29 cellular contexts compared by ENCODE assay signal in genomic region chr20:59382326-59382725, GRCh38.
"Had no signal": no experiment of that assay in that cellular context is flagged by ENCODE, and none has a peak within 500 bp of the region (broad histone marks: within the 10 kb centered on the region; RNA-seq: fewer than 3 reads in every experiment).

No MANE protein-coding gene starts in this region.

- DNase-seq: activated B cell treated with CpG ODN at 0.5 μM for 24 hours; activated CD4-positive, alpha-beta T cell treated with anti-CD3 and anti-CD28 coated beads for 48 hours; activated CD4-positive, alpha-beta T cell treated with anti-CD3 and anti-CD28 coated beads, Interleukin-2, amount 50 U/mL, for 1 hour; activated CD4-positive, alpha-beta T cell treated with anti-CD3 and anti-CD28 coated beads, Interleukin-2, amount 50 U/mL, for 48 hours; activated CD8-positive, alpha-beta memory T cell treated with anti-CD3 and anti-CD28 coated beads for 24 hours; activated CD8-positive, alpha-beta T cell treated with anti-CD3 and anti-CD28 coated beads for 36 hours; activated effector memory CD4-positive, alpha-beta T cell treated with Interleukin-2 at 50 U/mL for 16 hours; activated gamma-delta T cell treated with Interleukin-2 at 50 U/mL for 16 hours; activated naive CD4-positive, alpha-beta T cell treated with anti-CD3 and anti-CD28 coated beads, Interleukin-2, amount 50 U/mL, for 16 hours; activated naive CD4-positive, alpha-beta T cell treated with Interleukin-2 at 50 U/mL for 16 hours; activated T-cell treated with anti-CD3 and anti-CD28 coated beads, Interleukin-2, amount 50 U/mL, for 4 hours; amniotic stem cell; anterior cingulate cortex; brain microvascular endothelial cell; dorsolateral prefrontal cortex; effector memory CD4-positive, alpha-beta T cell; endodermal cell; foreskin fibroblast; head of caudate nucleus; T1000; WERI-Rb-1 had no signal

- H3K36me3 ChIP-seq: brain microvascular endothelial cell, WERI-Rb-1 had no signal

- H3K36me3 Mint-ChIP-seq: activated naive CD8-positive, alpha-beta T cell had no signal

- ATAC-seq: activated CD4-positive, CD25-positive, alpha-beta regulatory T cell treated with anti-CD3 and anti-CD28 coated beads, Interleukin-2, amount 50 U/mL, for 24 hours; activated CD8-positive, alpha-beta T cell treated with anti-CD3 and anti-CD28 coated beads for 36 hours; activated T-cell treated with anti-CD3 and anti-CD28 coated beads, Interleukin-2, amount 50 U/mL, for 4 hours; activated T-helper 17 cell treated with anti-CD3 and anti-CD28 coated beads, Interleukin-2, amount 50 U/mL, for 72 hours; esophagus mucosa had no signal

- H3K4me1 Mint-ChIP-seq: activated T-helper 17 cell treated with anti-CD3 and anti-CD28 coated beads, Interleukin-2, amount 50 U/mL, for 72 hours had no signal

- H3K9me3 Mint-ChIP-seq: activated B cell treated with CpG ODN at 0.5 μM for 24 hours; activated CD8-positive, alpha-beta T cell treated with anti-CD3 and anti-CD28 coated beads for 36 hours; activated T-cell treated with anti-CD3 and anti-CD28 coated beads, Interleukin-2, amount 50 U/mL, for 4 hours; activated T-helper 17 cell treated with anti-CD3 and anti-CD28 coated beads, Interleukin-2, amount 50 U/mL, for 72 hours; central memory CD8-positive, alpha-beta T cell; dendritic cell treated with granulocyte-macrophage colony-stimulating factor and Interleukin-4, amounts not matched to agents 40 ng/mL and 50 ng/mL, for 4 days; endodermal cell; T-helper 2 cell treated with Interferon-gamma antibody and Interleukin-4, amounts not matched to agents 5 μg/mL and 100 μg/mL, for 36 hours had no signal

- H3K27ac ChIP-seq: brain microvascular endothelial cell, coronary artery, dorsolateral prefrontal cortex, WERI-Rb-1 had no signal

- H3K27ac Mint-ChIP-seq: activated B cell treated with CpG ODN at 0.5 μM for 24 hours; activated CD8-positive, alpha-beta T cell treated with anti-CD3 and anti-CD28 coated beads for 36 hours; activated naive CD8-positive, alpha-beta T cell; activated T-helper 17 cell treated with anti-CD3 and anti-CD28 coated beads, Interleukin-2, amount 50 U/mL, for 72 hours; dendritic cell treated with granulocyte-macrophage colony-stimulating factor and Interleukin-4, amounts not matched to agents 40 ng/mL and 50 ng/mL, for 4 days; endodermal cell; T-helper 2 cell treated with Interferon-gamma antibody and Interleukin-4, amounts not matched to agents 5 μg/mL and 100 μg/mL, for 36 hours had no signal

- H3K4me3 Mint-ChIP-seq: activated B cell treated with CpG ODN at 0.5 μM for 24 hours; activated CD8-positive, alpha-beta T cell treated with anti-CD3 and anti-CD28 coated beads for 36 hours; activated naive CD8-positive, alpha-beta T cell; activated T-cell treated with anti-CD3 and anti-CD28 coated beads, Interleukin-2, amount 50 U/mL, for 4 hours; activated T-helper 17 cell treated with anti-CD3 and anti-CD28 coated beads, Interleukin-2, amount 50 U/mL, for 72 hours; central memory CD8-positive, alpha-beta T cell; dendritic cell treated with granulocyte-macrophage colony-stimulating factor and Interleukin-4, amounts not matched to agents 40 ng/mL and 50 ng/mL, for 4 days; endodermal cell; T-helper 2 cell treated with Interferon-gamma antibody and Interleukin-4, amounts not matched to agents 5 μg/mL and 100 μg/mL, for 36 hours had no signal

- H3K27me3 Mint-ChIP-seq: activated CD8-positive, alpha-beta T cell treated with anti-CD3 and anti-CD28 coated beads for 36 hours; activated naive CD8-positive, alpha-beta T cell had no signal

- H3K4me3 ChIP-seq: coronary artery, dorsolateral prefrontal cortex had no signal

- H3K27me3 ChIP-seq: brain microvascular endothelial cell had no signal
